Comparison of ENCODE assay signal across 8 cellular contexts in genomic region chr5:88890070-88890781, GRCh38. TPM values are rescaled to one million over a fixed set of nuclear protein-coding genes. Genes with fewer than 3 reads are reported as not detected.
DNase-seq lines count a peak whose midpoint lies in the region; ATAC-seq and TF ChIP-seq lines count a peak whose summit lies in the region.
"Had no signal": no experiment of that assay in that cellular context is flagged by ENCODE, and none has a peak within 500 bp of the region (broad histone marks: within the 10 kb centered on the region; RNA-seq: fewer than 3 reads in every experiment).

No MANE protein-coding gene starts in this region.

- ATAC-seq in IMR-90 (ENCODE audit: low read depth) (no peak), lung (ENCODE audit: insufficient read depth, low FRiP score) (no peak), HG02588 (IDR thresholded peaks at IDR 0.05; ENCODE audit: unreplicated experiment) (no peak), HG03342 (IDR thresholded peaks at IDR 0.05; ENCODE audit: unreplicated experiment) (no peak)

- no peak overlapping the region for H2BK20ac ChIP-seq in IMR-90 (ENCODE audit: low read depth, low read length)

- H4K8ac ChIP-seq in IMR-90 (ENCODE audit: low read depth in 2 of 2, low read length in 2 of 2) = no peak overlapping the region

- H2BK5ac ChIP-seq in IMR-90 (ENCODE audit: low read depth, low read length, poor library complexity, severe bottlenecking) = no peak overlapping the region

- dilution Hi-C loops in IMR-90 (cut with HindIII; ENCODE audit: low sequenced_read_pairs, unreplicated experiment) = no loop called here

- H3K4me3 ChIP-seq in IMR-90 (ENCODE audit: insufficient read depth, low read depth, low read length) (peak overlapping the region; percentile 56; the same call in 1 of the 2 replicates), brain microvascular endothelial cell (ENCODE audit: low read depth, low read length) (peak overlapping the region; percentile 70), lung (peak overlapping the region; percentile 43), testis (peak overlapping the region; percentile 62 to 71)

- no peak overlapping the region for H3K18ac ChIP-seq in IMR-90 (ENCODE audit: low read depth, low read length)

- H3K27ac ChIP-seq in IMR-90 (ENCODE audit: insufficient read depth, low read length) (no peak overlapping the region), brain microvascular endothelial cell (no peak overlapping the region), lung (ENCODE audit: low read depth in 1 of 2, low read length in 1 of 2) (peak overlapping the region; percentile 61 to 77), testis (peak overlapping the region; percentile 91 to 92)
- H3K27ac ChIP-seq: KMS-11 had no signal

- H3K4me2 ChIP-seq in IMR-90 (ENCODE audit: low read depth, low read length) = peak overlapping the region; percentile 88
- H3K4me2 ChIP-seq: KMS-11 had no signal

- H3K23ac ChIP-seq in IMR-90 (ENCODE audit: low read depth, low read length) = no peak overlapping the region

- no peaks in the 10 kb centered on the region for H3K27me3 ChIP-seq in IMR-90 (ENCODE audit: control insufficient read depth, insufficient read depth, low read length)
- no peaks in the 10 kb centered on the region for H3K27me3 ChIP-seq in brain microvascular endothelial cell (replicated peaks)
- H3K27me3 ChIP-seq in lung (ENCODE audit: control insufficient read depth, insufficient read depth) = no peaks in the 10 kb centered on the region
- no peaks in the 10 kb centered on the region for H3K27me3 ChIP-seq in testis

- no peaks in the 10 kb centered on the region for H3K79me1 ChIP-seq in IMR-90 (ENCODE audit: low read depth in 1 of 2, low read length in 2 of 2)

- no peak overlapping the region for H2BK120ac ChIP-seq in IMR-90 (ENCODE audit: low read depth, low read length)

- H2AFZ ChIP-seq in IMR-90 (replicated peaks; ENCODE audit: low read length, poor library complexity) = peak overlapping the region; percentile 92

- TF ChIP-seq POLR2A in IMR-90 (IDR thresholded peaks at IDR 0.05; ENCODE audit: low read depth, low read length) (no peak), testis (IDR thresholded peaks at IDR 0.05) (no peak)

- H4K20me1 ChIP-seq in IMR-90 (ENCODE audit: insufficient read depth, low read length) = no peaks in the 10 kb centered on the region

- H3K9ac ChIP-seq in IMR-90 (ENCODE audit: low read depth, low read length) = no peak overlapping the region
- H3K9ac ChIP-seq: KMS-11 had no signal

- H2AK9ac ChIP-seq in IMR-90 (replicated peaks; ENCODE audit: low read depth, low read length, poor library complexity) = peak overlapping the region; percentile 16

- TF ChIP-seq CTCF in IMR-90 (conservative IDR thresholded peaks at IDR 0.05; ENCODE audit: low read depth, low read length) (no peak), brain microvascular endothelial cell (IDR thresholded peaks at IDR 0.05; ENCODE audit: low read depth, low read length, missing control alignments) (no peak), lung (IDR thresholded peaks at IDR 0.05; ENCODE audit: control extremely low read depth, extremely low read depth) (no peak), testis (IDR thresholded peaks at IDR 0.05) (no peak)

- in situ Hi-C loops in IMR-90 (cut with MboI; ENCODE audit: low sequenced_read_pairs) (no loop called here), brain microvascular endothelial cell (cut with HindIII; ENCODE audit: low pct_ligation_motif_present, low sequenced_read_pairs) (no loop called here)

- H4K5ac ChIP-seq in IMR-90 (ENCODE audit: low read depth, low read length) = no peak overlapping the region

- no CpG with 5 or more reads among the region's 10 CpGs for WGBS in IMR-90 (ENCODE audit: extremely low coverage in 2 of 2, insufficient read length in 1 of 2), 2 experiments
- 18 to 19% methylated on average over 10 of the region's 10 CpGs for WGBS in lung, 2 donors
- 12 to 16% methylated on average over 10 of the region's 10 CpGs for WGBS in testis, 2 donors

- CTCF ChIA-PET in IMR-90 (lab: Yijun Ruan, JAX) = interaction anchor here (0.6 kb wide), 1 partner anchor 1553 kb away, joined by 3 read pairs; no protein-coding TSS in a partner anchor

- H3K4ac ChIP-seq in IMR-90 (ENCODE audit: low read depth, low read length) = no peak overlapping the region

- no peaks in the 10 kb centered on the region; the same call in 1 of the 2 replicates for H3K9me1 ChIP-seq in IMR-90 (ENCODE audit: insufficient read depth, low read length)

- no peaks in the 10 kb centered on the region for H3K9me3 ChIP-seq in IMR-90 (ENCODE audit: control insufficient read depth, insufficient read depth, low read length)
- no peaks in the 10 kb centered on the region for H3K9me3 ChIP-seq in lung (ENCODE audit: control insufficient read depth in 2 of 2, insufficient read depth in 1 of 2, low read length in 1 of 2)
- H3K9me3 ChIP-seq in testis = no peaks in the 10 kb centered on the region

- no peak overlapping the region for H4K91ac ChIP-seq in IMR-90 (ENCODE audit: insufficient read depth, low read depth, low read length)

- no TSS peak for BruUV-seq in IMR-90 (replicated peaks; lab: Mats Ljungman, UMichigan)

- H3K4me1 ChIP-seq in IMR-90 (ENCODE audit: control insufficient read depth, insufficient read depth, low read length) = 0 out of 2 replicates have a peak, but pooled peaks cover 1% of the 10 kb centered on the region
- H3K4me1 ChIP-seq in lung (ENCODE audit: control insufficient read depth in 2 of 2, insufficient read depth in 2 of 2, low read length in 2 of 2) = no peaks in the 10 kb centered on the region
- H3K4me1 ChIP-seq in testis = no peaks in the 10 kb centered on the region

- H2AK5ac ChIP-seq in IMR-90 (ENCODE audit: low read depth, low read length) = no peak overlapping the region

- POLR2A ChIA-PET in IMR-90 (lab: Charles Lee; ENCODE audit: unreplicated experiment) = no interaction called here

- intact Hi-C loops in IMR-90 (cut with micrococcal nuclease) = no loop called here
- intact Hi-C loops in testis (cut with DNase I; ENCODE audit: low total_unique reads) = no loop called here

- H3K36me3 ChIP-seq in IMR-90 (ENCODE audit: control insufficient read depth, insufficient read depth, low read length) (no peaks in the 10 kb centered on the region), brain microvascular endothelial cell (replicated peaks) (no peaks in the 10 kb centered on the region), lung (ENCODE audit: control insufficient read depth in 2 of 2, insufficient read depth in 2 of 2, low read length in 2 of 2) (no peaks in the 10 kb centered on the region), testis (ENCODE audit: low read depth, missing control alignments) (no peaks in the 10 kb centered on the region)

- H2BK15ac ChIP-seq in IMR-90 (ENCODE audit: low read depth, low read length) = no peak overlapping the region

- no peak for TF ChIP-seq RAD21 in IMR-90 (IDR thresholded peaks at IDR 0.05; ENCODE audit: low read length)

- DNase-seq in IMR-90 (no peak), brain microvascular endothelial cell (no peak), lung (ENCODE audit: low spot score) (no peak), testis (no peak), epidermal melanocyte (ENCODE audit: insufficient read length, low spot score) (no peak)

- H3K56ac ChIP-seq in IMR-90 (ENCODE audit: extremely low read depth, insufficient read depth, low read length) = no peak overlapping the region

- H3K14ac ChIP-seq in IMR-90 (replicated peaks; ENCODE audit: low read depth, low read length) = no peak overlapping the region

TF ChIP-seq in IMR-90, 13 proteins besides CTCF, POLR2A, EP300 and RAD21:
- no peak for TF ChIP-seq MAFK (IDR thresholded peaks at IDR 0.05; ENCODE audit: low read depth, low read length)
- TF ChIP-seq CHD1 (IDR thresholded peaks at IDR 0.05; ENCODE audit: low read depth, low read length) = no peak
- TF ChIP-seq NFE2L2 (IDR thresholded peaks at IDR 0.05; ENCODE audit: low read depth, low read length) = no peak
- TF ChIP-seq FOS (IDR thresholded peaks at IDR 0.05; ENCODE audit: low read depth, low read length) = no peak
- no peak for TF ChIP-seq BHLHE40 (IDR thresholded peaks at IDR 0.05; ENCODE audit: low read depth, low read length)
- TF ChIP-seq MAZ (IDR thresholded peaks at IDR 0.05; ENCODE audit: borderline replicate concordance, low read depth, low read length) = no peak
- no peak for TF ChIP-seq RFX5 (IDR thresholded peaks at IDR 0.05; ENCODE audit: low read depth, low read length)

RNA-seq across cellular contexts. Expression of gene MEF2C, which starts 7.2 kb away (rescaled TPM):
- total RNA-seq in IMR-90 (2012; rRNA removed) (6.8 and 9.4 TPM in 2 replicates), lung (100 to 1,000 TPM in 1 of 2 donors, 10 to 100 TPM in 1; 47.3 to 138 TPM), testis (10 to 100 TPM; 19.9 to 53.1 TPM)
- polyA plus RNA-seq in IMR-90 (2012; rRNA removed) (1.4 and 1.5 TPM in 2 replicates), lung (10 to 100 TPM in 1 of 2 donors, 1 to 10 TPM in 1; 9.1 to 10.3 TPM), testis (ENCODE audit: insufficient read depth, low read depth, low replicate concordance) (18.3 TPM)
- polyA plus RNA-seq in IMR-90 (2012; cell fraction: cytosol; rRNA removed) = 0.88 and 0.95 TPM in 2 replicates
- 0.86 and 1.2 TPM in 2 replicates for polyA plus RNA-seq in IMR-90 (2012; cell fraction: nucleus; rRNA removed; ENCODE audit: low replicate concordance)

Comparison
In these comparisons a context has a peak if more than half of its experiments do, and no peak if none do; other contexts are left out.
1. H3K27ac ChIP-seq: peak in lung (2 of 2) and testis (2 of 2); none in IMR-90 (single experiment) and brain microvascular endothelial cell (single experiment).
2. Peak in every context shown above with its lines, with median percentiles within 50 percentile points of each other: H3K4me3 ChIP-seq.